ENCODE assay signal across 8 cellular contexts in genomic region chr7:5486389-5486755, GRCh38. TPM values are rescaled to one million over a fixed set of nuclear protein-coding genes. Genes with fewer than 3 reads are reported as not detected.
DNase-seq lines count a peak whose midpoint lies in the region; ATAC-seq and TF ChIP-seq lines count a peak whose summit lies in the region.
"Not testable (repeated sequence)": the region's sequence is repeated elsewhere in the genome, so short reads cannot be mapped to it uniquely, and the experiment has no call there.

No MANE protein-coding gene starts in this region.

- H3K36me3 ChIP-seq in A673 (ENCODE audit: insufficient read depth, low read length, poor library complexity, severe bottlenecking), result not testable (repeated sequence)
- H3K36me3 ChIP-seq in MG63, result peaks cover 10% of the 10 kb centered on the region
- H3K36me3 ChIP-seq in heart left ventricle, result peaks cover 0 to 24% (median 8%) of the 10 kb centered on the region in 9 donors
- peaks cover 3 to 14% of the 10 kb centered on the region in 2 donors for H3K36me3 ChIP-seq in muscle layer of duodenum (ENCODE audit: control insufficient read depth in 1 of 2, insufficient read depth in 2 of 2, low read length in 2 of 2)

- 51 to 56% (median 55%) methylated on average over 8 of the region's 8 CpGs for WGBS in heart left ventricle, 4 donors

- DNase-seq in A673 (ENCODE audit: low spot score); MG63; activated CD8-positive, alpha-beta T cell treated with anti-CD3 and anti-CD28 coated beads for 36 hours; central memory CD8-positive, alpha-beta T cell (ENCODE audit: low spot score in 2 of 2); heart left ventricle: not testable (repeated sequence)

- H3K9me3 Mint-ChIP-seq in activated CD8-positive, alpha-beta T cell treated with anti-CD3 and anti-CD28 coated beads for 36 hours; central memory CD8-positive, alpha-beta T cell: not testable (repeated sequence)

- H3K4me1 ChIP-seq in A673 (ENCODE audit: insufficient read depth, low read length, poor library complexity, severe bottlenecking), result not testable (repeated sequence)
- H3K4me1 ChIP-seq in heart left ventricle, result peaks cover 0 to 36% (median 6%) of the 10 kb centered on the region in 12 donors
- H3K4me1 ChIP-seq in muscle layer of duodenum (ENCODE audit: control insufficient read depth in 1 of 2, insufficient read depth in 2 of 2, low read length in 2 of 2), result peaks cover 0 to 20% of the 10 kb centered on the region in 2 donors

- H3K27me3 Mint-ChIP-seq in activated CD8-positive, alpha-beta T cell treated with anti-CD3 and anti-CD28 coated beads for 36 hours; central memory CD8-positive, alpha-beta T cell: not testable (repeated sequence)

- ATAC-seq in GM19455 (IDR thresholded peaks at IDR 0.05; ENCODE audit: unreplicated experiment), result peak; percentile 8
- ATAC-seq in activated CD8-positive, alpha-beta T cell treated with anti-CD3 and anti-CD28 coated beads for 36 hours; central memory CD8-positive, alpha-beta T cell (replicated peaks; ENCODE audit: extremely low read depth, poor library complexity, severe bottlenecking); heart left ventricle: not testable (repeated sequence)

- POLR2A ChIA-PET in A673 (lab: Charles Lee; ENCODE audit: low non-redundant PET); activated CD8-positive, alpha-beta T cell treated with anti-CD3 and anti-CD28 coated beads for 36 hours (lab: Charles Lee): not testable (repeated sequence)

- H3K27ac Mint-ChIP-seq in activated CD8-positive, alpha-beta T cell treated with anti-CD3 and anti-CD28 coated beads for 36 hours, result peak overlapping the region; percentile 1
- H3K27ac Mint-ChIP-seq in central memory CD8-positive, alpha-beta T cell (ENCODE audit: low read depth), result peak overlapping the region; percentile 85

- peak overlapping the region; percentile 51 for H3K4me3 ChIP-seq in A673 (ENCODE audit: low read depth, low read length, poor library complexity, severe bottlenecking)
- H3K4me3 ChIP-seq in MG63, result peak overlapping the region; percentile 34
- H3K4me3 ChIP-seq in heart left ventricle, result peak overlapping the region; percentile 9 to 75 (median 58)
- peak overlapping the region; percentile 70 to 74 for H3K4me3 ChIP-seq in muscle layer of duodenum (ENCODE audit: low read depth in 1 of 2, low read length in 2 of 2)
- H3K4me3 ChIP-seq in skin epidermis, result peak overlapping the region; percentile 32 to 50 (median 41)

- not testable (repeated sequence) for TF ChIP-seq CTCF in A673 (conservative IDR thresholded peaks at IDR 0.05; ENCODE audit: low read depth, low read length); activated CD8-positive, alpha-beta T cell treated with anti-CD3 and anti-CD28 coated beads for 36 hours (IDR thresholded peaks at IDR 0.05); heart left ventricle (IDR thresholded peaks at IDR 0.05)

- not testable (repeated sequence) for BruUV-seq in A673 (replicated peaks; lab: Mats Ljungman, UMichigan)

- H3K4me1 Mint-ChIP-seq in activated CD8-positive, alpha-beta T cell treated with anti-CD3 and anti-CD28 coated beads for 36 hours (ENCODE audit: low read depth), result peaks cover 24% of the 10 kb centered on the region
- H3K4me1 Mint-ChIP-seq in central memory CD8-positive, alpha-beta T cell, result not testable (repeated sequence)

- not testable (repeated sequence) for H3K27me3 ChIP-seq in A673 (replicated peaks; ENCODE audit: insufficient read depth, low read depth, low read length, poor library complexity); MG63; heart left ventricle; muscle layer of duodenum (ENCODE audit: low read depth, low read length)

- not testable (repeated sequence) for H3K9me3 ChIP-seq in A673 (ENCODE audit: low read depth, low read length, poor library complexity, severe bottlenecking); MG63; heart left ventricle; muscle layer of duodenum (ENCODE audit: control insufficient read depth in 1 of 2, low read length in 2 of 2)

- intact Hi-C loops in A673 (cut with micrococcal nuclease; ENCODE audit: unreplicated experiment); activated CD8-positive, alpha-beta T cell treated with anti-CD3 and anti-CD28 coated beads for 36 hours (cut with micrococcal nuclease); heart left ventricle (cut with DNase I): not testable (repeated sequence)

- not testable (repeated sequence) for H3K36me3 Mint-ChIP-seq in activated CD8-positive, alpha-beta T cell treated with anti-CD3 and anti-CD28 coated beads for 36 hours (ENCODE audit: low read depth); central memory CD8-positive, alpha-beta T cell (ENCODE audit: insufficient read depth)

- CTCF ChIA-PET in A673 (lab: Charles Lee); activated CD8-positive, alpha-beta T cell treated with anti-CD3 and anti-CD28 coated beads for 36 hours (lab: Charles Lee): not testable (repeated sequence)

- peak overlapping the region; percentile 83 for H3K4me3 Mint-ChIP-seq in activated CD8-positive, alpha-beta T cell treated with anti-CD3 and anti-CD28 coated beads for 36 hours
- peak overlapping the region; percentile 95 for H3K4me3 Mint-ChIP-seq in central memory CD8-positive, alpha-beta T cell

- H3K27ac ChIP-seq in A673 (ENCODE audit: low read depth, low read length, poor library complexity, severe bottlenecking) (peak overlapping the region; percentile 68), heart left ventricle (peak overlapping the region in 5 of 12 donors; percentile 32 to 49 (median 43)), skin epidermis (peak overlapping the region in 9 of 21 experiments; percentile 37 to 78 (median 59))
- H3K27ac ChIP-seq in muscle layer of duodenum (ENCODE audit: low read length), result not testable (repeated sequence)

- TF ChIP-seq POLR2A in heart left ventricle (IDR thresholded peaks at IDR 0.05), result not testable (repeated sequence)

RNA-seq across cellular contexts. Expression of gene FBXL18, which starts 27.2 kb away (rescaled TPM):
- 18.4 and 18.9 TPM in 2 replicates for total RNA-seq in A673 (2021)
- total RNA-seq in MG63 (2014; rRNA removed; shearing (Covaris generic); ENCODE audit: low replicate concordance), result 0.79 and 2.7 TPM in 2 replicates
- total RNA-seq in activated CD8-positive, alpha-beta T cell treated with anti-CD3 and anti-CD28 coated beads for 36 hours, result 1 to 10 TPM; 7.5 to 7.7 TPM
- total RNA-seq in heart left ventricle, result 10 to 100 TPM in 1 of 9 donors, 1 to 10 TPM in 8; 4.3 to 16.2 (median 7.0) TPM
- polyA plus RNA-seq in heart left ventricle, result 1 to 10 TPM; 2.2 to 7.3 TPM

RNA-seq across cellular contexts. Expression of gene ACTB, which starts 44.0 kb away (rescaled TPM):
- total RNA-seq in A673 (2021) (3,928 and 4,273 TPM in 2 replicates), heart left ventricle (1,000 to 10,000 TPM in 3 of 9 donors, 100 to 1,000 TPM in 6; 533 to 3,257 (median 776) TPM)
- total RNA-seq in MG63 (2014; rRNA removed; shearing (Covaris generic); ENCODE audit: low replicate concordance), result 1,106 and 1,129 TPM in 2 replicates
- total RNA-seq in activated CD8-positive, alpha-beta T cell treated with anti-CD3 and anti-CD28 coated beads for 36 hours, result 1,000 to 10,000 TPM; 9,410 to 9,639 TPM
- 1,000 to 10,000 TPM in 1 of 2 donors, 100 to 1,000 TPM in 1; 960 to 1,513 TPM for polyA plus RNA-seq in heart left ventricle
